9 cellular contexts compared by ENCODE assay signal in genomic region chr10:70355234-70356021, GRCh38. TPM values are rescaled to one million over a fixed set of nuclear protein-coding genes. Genes with fewer than 3 reads are reported as not detected.
A peak's percentile ranks its signal among the peaks of the same experiment; 100 is the strongest.
DNase-seq lines count a peak whose midpoint lies in the region; ATAC-seq and TF ChIP-seq lines count a peak whose summit lies in the region.
"Had no signal": no experiment of that assay in that cellular context is flagged by ENCODE, and none has a peak within 500 bp of the region (broad histone marks: within the 10 kb centered on the region; RNA-seq: fewer than 3 reads in every experiment).

No MANE protein-coding gene starts in this region.

- no peaks in the 10 kb centered on the region for H3K9me3 Mint-ChIP-seq in IgD-negative memory B cell
- no peaks in the 10 kb centered on the region for H3K9me3 Mint-ChIP-seq in dendritic cell treated with granulocyte-macrophage colony-stimulating factor and Interleukin-4, amounts not matched to agents 40 ng/mL and 50 ng/mL, for 4 days
- no peaks in the 10 kb centered on the region for H3K9me3 Mint-ChIP-seq in type B pancreatic cell

- H3K36me3 Mint-ChIP-seq in IgD-negative memory B cell = no peaks in the 10 kb centered on the region
- H3K36me3 Mint-ChIP-seq in dendritic cell treated with granulocyte-macrophage colony-stimulating factor and Interleukin-4, amounts not matched to agents 40 ng/mL and 50 ng/mL, for 4 days (ENCODE audit: low read depth) = no peaks in the 10 kb centered on the region
- no peaks in the 10 kb centered on the region for H3K36me3 Mint-ChIP-seq in type B pancreatic cell

- H3K9me3 ChIP-seq in ascending aorta = no peaks in the 10 kb centered on the region
- H3K9me3 ChIP-seq: pancreas had no signal

- H3K27ac ChIP-seq in ascending aorta = no peak overlapping the region
- H3K27ac ChIP-seq: pancreas had no signal

- in situ Hi-C loops in GM13977 (cut with MboI; ENCODE audit: low pct_unique_long_range_greater_than_20kb, low sequenced_read_pairs, unreplicated experiment) = loop anchor here (5.0 kb wide), 1 partner anchor 128 kb away; no protein-coding TSS in a partner anchor

- H3K4me3 Mint-ChIP-seq in IgD-negative memory B cell = peak overlapping the region; percentile 68 to 93 (median 86)
- H3K4me3 Mint-ChIP-seq in dendritic cell treated with granulocyte-macrophage colony-stimulating factor and Interleukin-4, amounts not matched to agents 40 ng/mL and 50 ng/mL, for 4 days = peak overlapping the region; percentile 45
- no peak overlapping the region for H3K4me3 Mint-ChIP-seq in type B pancreatic cell

- DNase-seq in GM13977 (ENCODE audit: low spot score) (peak; percentile 52), H7 (no peak), type B pancreatic cell (ENCODE audit: extremely low spot score, unreplicated experiment) (no peak), cerebellar cortex (ENCODE audit: low spot score) (no peak), ascending aorta (ENCODE audit: low spot score in 2 of 2) (no peak)
- DNase-seq: pancreas had no signal

- no peaks in the 10 kb centered on the region for H3K4me1 ChIP-seq in ascending aorta

- H3K4me3 ChIP-seq in H7 (ENCODE audit: insufficient read depth, low read depth, low read length) (no peak overlapping the region), ascending aorta (no peak overlapping the region)
- H3K4me3 ChIP-seq: pancreas had no signal

- ATAC-seq in GM21515 (IDR thresholded peaks at IDR 0.05; ENCODE audit: unreplicated experiment) = peak; percentile 62

- H3K27me3 Mint-ChIP-seq in IgD-negative memory B cell = peaks cover 2% of the 10 kb centered on the region
- peaks cover 53% of the 10 kb centered on the region for H3K27me3 Mint-ChIP-seq in dendritic cell treated with granulocyte-macrophage colony-stimulating factor and Interleukin-4, amounts not matched to agents 40 ng/mL and 50 ng/mL, for 4 days
- H3K27me3 Mint-ChIP-seq in type B pancreatic cell = no peaks in the 10 kb centered on the region

- peaks cover 16 to 27% (median 24%) of the 10 kb centered on the region in 3 donors for H3K4me1 Mint-ChIP-seq in IgD-negative memory B cell
- H3K4me1 Mint-ChIP-seq in dendritic cell treated with granulocyte-macrophage colony-stimulating factor and Interleukin-4, amounts not matched to agents 40 ng/mL and 50 ng/mL, for 4 days (ENCODE audit: low read depth) = peaks cover 69% of the 10 kb centered on the region
- H3K4me1 Mint-ChIP-seq in type B pancreatic cell (ENCODE audit: unreplicated experiment) = peaks cover 14% of the 10 kb centered on the region

- H3K27ac Mint-ChIP-seq in IgD-negative memory B cell = peak overlapping the region; percentile 7 to 46 (median 33)
- H3K27ac Mint-ChIP-seq in dendritic cell treated with granulocyte-macrophage colony-stimulating factor and Interleukin-4, amounts not matched to agents 40 ng/mL and 50 ng/mL, for 4 days = peak overlapping the region; percentile 71
- H3K27ac Mint-ChIP-seq in type B pancreatic cell = no peak overlapping the region

- H3K36me3 ChIP-seq in H7 (replicated peaks; ENCODE audit: control insufficient read depth, insufficient read depth, low read length) (no peaks in the 10 kb centered on the region), ascending aorta (no peaks in the 10 kb centered on the region)
- H3K36me3 ChIP-seq: pancreas had no signal

- no peaks in the 10 kb centered on the region for H3K27me3 ChIP-seq in H7 (ENCODE audit: control insufficient read depth, insufficient read depth, low read length)
- no peaks in the 10 kb centered on the region for H3K27me3 ChIP-seq in ascending aorta
- H3K27me3 ChIP-seq: pancreas had no signal

- TF ChIP-seq CTCF in GM13977 (IDR thresholded peaks at IDR 0.05; ENCODE audit: extremely low read depth, insufficient read depth, missing control alignments) (no peak), type B pancreatic cell (conservative IDR thresholded peaks at IDR 0.05) (no peak), ascending aorta (IDR thresholded peaks at IDR 0.05) (no peak)

- intact Hi-C loops in dendritic cell treated with granulocyte-macrophage colony-stimulating factor and Interleukin-4, amounts not matched to agents 40 ng/mL and 50 ng/mL, for 4 days (cut with micrococcal nuclease) = no loop called here
- intact Hi-C loops in ascending aorta (cut with DNase I) = no loop called here

RNA-seq across cellular contexts. Expression of gene LRRC20, which starts 27.0 kb away (rescaled TPM):
- 1.9 TPM for polyA plus RNA-seq in IgD-negative memory B cell
- total RNA-seq in H7 (2014; rRNA removed; shearing (Covaris generic)) = 26.6 and 27.8 TPM in 2 replicates
- total RNA-seq in type B pancreatic cell (ENCODE audit: low replicate concordance) = 6.1 and 17.6 TPM in 2 replicates
- total RNA-seq in ascending aorta = 21.1 TPM

RNA-seq across cellular contexts. Expression of gene EIF4EBP2, which starts 48.5 kb away (rescaled TPM):
- 39.6 TPM for polyA plus RNA-seq in IgD-negative memory B cell
- 68.6 and 78.0 TPM in 2 replicates for total RNA-seq in H7 (2014; rRNA removed; shearing (Covaris generic))
- total RNA-seq in type B pancreatic cell (ENCODE audit: low replicate concordance) (80.4 and 100 TPM in 2 replicates), ascending aorta (35.4 TPM)
